25 cellular contexts compared by ENCODE assay signal in the genomic region with DNA sequence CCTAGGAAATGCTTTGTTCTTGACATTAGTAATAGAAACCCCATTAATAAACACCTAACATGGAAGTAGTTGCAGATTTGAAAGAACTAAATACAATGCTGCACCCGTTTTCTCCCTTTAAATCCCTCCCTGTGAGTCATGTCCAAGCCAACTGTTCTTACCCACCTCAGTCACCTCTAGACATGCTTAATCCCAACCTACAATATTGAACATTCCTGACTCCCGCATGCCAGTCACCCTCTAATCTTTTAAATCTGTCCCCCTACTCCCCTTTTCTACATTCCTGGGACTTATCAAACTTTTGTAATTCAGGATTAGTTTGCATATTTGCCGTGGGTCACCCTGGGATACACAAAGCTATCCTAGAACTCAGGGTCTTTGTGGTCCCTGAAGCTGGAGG.
DNase-seq lines count a peak whose midpoint lies in the region; ATAC-seq and TF ChIP-seq lines count a peak whose summit lies in the region.
"Had no signal": no experiment of that assay in that cellular context is flagged by ENCODE, and none has a peak within 500 bp of the region (broad histone marks: within the 10 kb centered on the region; RNA-seq: fewer than 3 reads in every experiment).

No MANE protein-coding gene starts in this region.

- no peaks in the 10 kb centered on the region for H3K36me3 ChIP-seq in SK-N-SH (replicated peaks in 1 of 2; ENCODE audit: control insufficient read depth in 1 of 2, insufficient read depth in 2 of 2, low read length in 1 of 2)
- H3K36me3 ChIP-seq: BLaER1, heart left ventricle, MG63, thyroid gland had no signal

- no peaks in the 10 kb centered on the region for H3K79me2 ChIP-seq in SK-N-SH (ENCODE audit: insufficient read depth)

- no peaks in the 10 kb centered on the region for H4K20me1 ChIP-seq in SK-N-SH (ENCODE audit: insufficient read depth)
- H4K20me1 ChIP-seq: BLaER1 had no signal

- no peak overlapping the region for H3K4me2 ChIP-seq in SK-N-SH

- H3K27me3 ChIP-seq in SK-N-SH (ENCODE audit: insufficient read depth), result no peaks in the 10 kb centered on the region
- H3K27me3 ChIP-seq: BLaER1, MG63, thyroid gland had no signal

- H3K4me3 ChIP-seq in SK-N-SH (ENCODE audit: low read depth in 2 of 2, low read length in 1 of 2) (no peak overlapping the region), retinal pigment epithelial cell (ENCODE audit: low read length) (no peak overlapping the region)
- H3K4me3 ChIP-seq: BLaER1, heart left ventricle, lung, MG63, psoas muscle, thyroid gland had no signal

- H3K9me3 Mint-ChIP-seq in activated naive CD4-positive, alpha-beta T cell treated with anti-CD3 and anti-CD28 coated beads, Interleukin-2, amount 50 U/mL, for 72 hours, result no peaks in the 10 kb centered on the region
- H3K9me3 Mint-ChIP-seq: activated T-helper 17 cell treated with anti-CD3 and anti-CD28 coated beads, Interleukin-2, amount 50 U/mL, for 72 hours; central memory CD8-positive, alpha-beta T cell; naive thymus-derived CD8-positive, alpha-beta T cell; stimulated activated naive B cell treated with anti-CD40 and anti-IgM and Interleukin-4, amounts not matched to agents 10 μg/mL and 1 μg/mL and 100 μg/mL, for 72 hours had no signal

- H3K9ac ChIP-seq in SK-N-SH, result no peak overlapping the region
- H3K9ac ChIP-seq: BLaER1 had no signal

- peaks cover 0 to 27% of the 10 kb centered on the region in 2 experiments; a peak in 3 of 4 replicates for H3K4me1 ChIP-seq in SK-N-SH (ENCODE audit: control insufficient read depth in 1 of 2, insufficient read depth in 2 of 2, low read depth in 1 of 2, low read length in 1 of 2)

- CTCF ChIA-PET in SK-N-SH (lab: Yijun Ruan, JAX) (no interaction called here), RWPE1 (lab: Yijun Ruan, JAX) (no interaction called here)

- H3K9me2 ChIP-seq in SK-N-SH, result no peaks in the 10 kb centered on the region

- no peak for TF ChIP-seq RAD21 in SK-N-SH (IDR thresholded peaks at IDR 0.05; ENCODE audit: low read length)

- DNase-seq in SK-N-SH (no peak), RWPE1 (ENCODE audit: low spot score) (peak; percentile 22), retinal pigment epithelial cell (ENCODE audit: low read depth) (peak; percentile 93)
- DNase-seq in stimulated activated CD4-positive, alpha-beta T cell treated with anti-CD3 and anti-CD28 coated beads, Interleukin-4, amount 100 ng/mL, for 24 hours, result no peak
- DNase-seq in activated naive CD4-positive, alpha-beta T cell treated with anti-CD3 and anti-CD28 coated beads, Interleukin-2, amount 50 U/mL, for 72 hours (ENCODE audit: low spot score in 2 of 2), result no peak
- DNase-seq: activated CD4-positive, alpha-beta T cell treated with anti-CD3 and anti-CD28 coated beads for 1 hour; heart left ventricle; MG63; naive thymus-derived CD8-positive, alpha-beta T cell; NCI-H187 treated with DMSO at 0.1 percent for 48 hours; NCI-H446; psoas muscle; SIG-M5; stimulated activated CD4-positive, alpha-beta T cell treated with anti-CD3 and anti-CD28 coated beads, Interleukin-15, amount 100 ng/mL, for 24 hours; stimulated activated naive B cell treated with anti-CD40 and anti-IgM and Interleukin-4, amounts not matched to agents 10 μg/mL and 1 μg/mL and 100 μg/mL, for 72 hours; T-helper 9 cell; thyroid gland had no signal

- POLR2A ChIA-PET in SK-N-SH (lab: Yijun Ruan, JAX), result no interaction called here
- POLR2A ChIA-PET in RWPE1 (lab: Yijun Ruan, JAX; ENCODE audit: low non-redundant PET), result no interaction called here

- WGBS in SK-N-SH (ENCODE audit: low lambda C conversion rate), result 53% methylated on average over 3 of the region's 3 CpGs

- TF ChIP-seq EP300 in SK-N-SH (IDR thresholded peaks at IDR 0.05; ENCODE audit: borderline replicate concordance in 1 of 2, low read depth in 1 of 2, low read length in 1 of 2), result no peak

- no peak for ATAC-seq in SK-N-SH treated with all-trans-retinoic acid at 6 μM for 48 hours
- peak; percentile 80 for ATAC-seq in esophagus mucosa
- ATAC-seq in GM19397 (IDR thresholded peaks at IDR 0.05; ENCODE audit: unreplicated experiment), result no peak
- ATAC-seq in activated naive CD4-positive, alpha-beta T cell treated with anti-CD3 and anti-CD28 coated beads, Interleukin-2, amount 50 U/mL, for 72 hours, result no peak
- ATAC-seq: activated T-helper 17 cell treated with anti-CD3 and anti-CD28 coated beads, Interleukin-2, amount 50 U/mL, for 72 hours; heart left ventricle; naive thymus-derived CD8-positive, alpha-beta T cell; psoas muscle; stimulated activated naive B cell treated with anti-CD40 and anti-IgM and Interleukin-4, amounts not matched to agents 10 μg/mL and 1 μg/mL and 100 μg/mL, for 72 hours had no signal

- no peaks in the 10 kb centered on the region for H3K36me3 Mint-ChIP-seq in activated naive CD4-positive, alpha-beta T cell treated with anti-CD3 and anti-CD28 coated beads, Interleukin-2, amount 50 U/mL, for 72 hours
- H3K36me3 Mint-ChIP-seq: naive thymus-derived CD8-positive, alpha-beta T cell; stimulated activated naive B cell treated with anti-CD40 and anti-IgM and Interleukin-4, amounts not matched to agents 10 μg/mL and 1 μg/mL and 100 μg/mL, for 72 hours had no signal

- no peak overlapping the region for H3K27ac Mint-ChIP-seq in activated naive CD4-positive, alpha-beta T cell treated with anti-CD3 and anti-CD28 coated beads, Interleukin-2, amount 50 U/mL, for 72 hours
- H3K27ac Mint-ChIP-seq: activated T-helper 17 cell treated with anti-CD3 and anti-CD28 coated beads, Interleukin-2, amount 50 U/mL, for 72 hours; stimulated activated naive B cell treated with anti-CD40 and anti-IgM and Interleukin-4, amounts not matched to agents 10 μg/mL and 1 μg/mL and 100 μg/mL, for 72 hours had no signal

- peaks cover 39% of the 10 kb centered on the region for H3F3A ChIP-seq in SK-N-SH (replicated peaks; ENCODE audit: insufficient read depth)

- H3K9me3 ChIP-seq in SK-N-SH, result no peaks in the 10 kb centered on the region
- H3K9me3 ChIP-seq: BLaER1, heart left ventricle, MG63, psoas muscle, thyroid gland had no signal

- TF ChIP-seq CTCF in SK-N-SH (IDR thresholded peaks at IDR 0.05) (no peak), RWPE1 (conservative IDR thresholded peaks at IDR 0.05; ENCODE audit: low read depth) (no peak), retinal pigment epithelial cell (conservative IDR thresholded peaks at IDR 0.05; ENCODE audit: low read depth, low read length) (no peak)

- H3K27ac ChIP-seq in SK-N-SH (ENCODE audit: low read depth in 2 of 2, low read length in 1 of 2) (peak overlapping the region in 1 of 2 experiments; percentile 95; a peak in 1 of 4 replicates), RWPE1 (no peak overlapping the region)
- H3K27ac ChIP-seq: 22Rv1, BLaER1, psoas muscle had no signal

- 0 out of 2 replicates have a peak overlapping the region, but pooled peaks have one; percentile 10 for H2AFZ ChIP-seq in SK-N-SH (ENCODE audit: low read depth)

TF ChIP-seq in SK-N-SH, 30 proteins besides CTCF, POLR2A, EP300 and RAD21:
- TF ChIP-seq TEAD4 (IDR thresholded peaks at IDR 0.05; ENCODE audit: borderline replicate concordance, insufficient read depth) (no peak), FOXM1 (IDR thresholded peaks at IDR 0.05; ENCODE audit: low read depth) (no peak), FOXJ3 (CRISPR knock-in tag; IDR thresholded peaks at IDR 0.05) (no peak), RCOR1 (IDR thresholded peaks at IDR 0.05; ENCODE audit: low read length) (no peak)

TF ChIP-seq in SK-N-SH treated with all-trans-retinoic acid at 6 μM for 48 hours, 23 proteins besides CTCF, POLR2A, EP300 and RAD21 (continues in another document):
- TF ChIP-seq SNAI2 (CRISPR knock-in tag; IDR thresholded peaks at IDR 0.05) (no peak), RARB (CRISPR knock-in tag; IDR thresholded peaks at IDR 0.05) (no peak), GLIS3 (CRISPR knock-in tag; IDR thresholded peaks at IDR 0.05) (no peak), OSR1 (CRISPR knock-in tag; IDR thresholded peaks at IDR 0.05) (no peak), BACH2 (CRISPR knock-in tag; IDR thresholded peaks at IDR 0.05; ENCODE audit: borderline replicate concordance) (no peak), ZFP3 (CRISPR knock-in tag; IDR thresholded peaks at IDR 0.05) (no peak), ESRRG (CRISPR knock-in tag; IDR thresholded peaks at IDR 0.05) (no peak)
- TF ChIP-seq, protein P1, sequence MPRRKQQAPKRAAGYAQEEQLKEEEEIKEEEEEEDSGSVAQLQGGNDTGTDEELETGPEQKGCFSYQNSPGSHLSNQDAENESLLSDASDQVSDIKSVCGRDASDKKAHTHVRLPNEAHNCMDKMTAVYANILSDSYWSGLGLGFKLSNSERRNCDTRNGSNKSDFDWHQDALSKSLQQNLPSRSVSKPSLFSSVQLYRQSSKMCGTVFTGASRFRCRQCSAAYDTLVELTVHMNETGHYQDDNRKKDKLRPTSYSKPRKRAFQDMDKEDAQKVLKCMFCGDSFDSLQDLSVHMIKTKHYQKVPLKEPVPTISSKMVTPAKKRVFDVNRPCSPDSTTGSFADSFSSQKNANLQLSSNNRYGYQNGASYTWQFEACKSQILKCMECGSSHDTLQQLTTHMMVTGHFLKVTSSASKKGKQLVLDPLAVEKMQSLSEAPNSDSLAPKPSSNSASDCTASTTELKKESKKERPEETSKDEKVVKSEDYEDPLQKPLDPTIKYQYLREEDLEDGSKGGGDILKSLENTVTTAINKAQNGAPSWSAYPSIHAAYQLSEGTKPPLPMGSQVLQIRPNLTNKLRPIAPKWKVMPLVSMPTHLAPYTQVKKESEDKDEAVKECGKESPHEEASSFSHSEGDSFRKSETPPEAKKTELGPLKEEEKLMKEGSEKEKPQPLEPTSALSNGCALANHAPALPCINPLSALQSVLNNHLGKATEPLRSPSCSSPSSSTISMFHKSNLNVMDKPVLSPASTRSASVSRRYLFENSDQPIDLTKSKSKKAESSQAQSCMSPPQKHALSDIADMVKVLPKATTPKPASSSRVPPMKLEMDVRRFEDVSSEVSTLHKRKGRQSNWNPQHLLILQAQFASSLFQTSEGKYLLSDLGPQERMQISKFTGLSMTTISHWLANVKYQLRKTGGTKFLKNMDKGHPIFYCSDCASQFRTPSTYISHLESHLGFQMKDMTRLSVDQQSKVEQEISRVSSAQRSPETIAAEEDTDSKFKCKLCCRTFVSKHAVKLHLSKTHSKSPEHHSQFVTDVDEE (CRISPR knock-in tag; IDR thresholded peaks at IDR 0.05), result no peak

Comparison
In these comparisons a context has a peak if more than half of its experiments do, and no peak if none do; other contexts are left out.
1. DNase-seq: peak in RWPE1 (single experiment) and retinal pigment epithelial cell (single experiment); none in SK-N-SH (single experiment), stimulated activated CD4-positive, alpha-beta T cell treated with anti-CD3 and anti-CD28 coated beads, Interleukin-4, amount 100 ng/mL, for 24 hours (single experiment) and activated naive CD4-positive, alpha-beta T cell treated with anti-CD3 and anti-CD28 coated beads, Interleukin-2, amount 50 U/mL, for 72 hours (0 of 2).